ENCODE assay signal across 10 cellular contexts in the genomic region with DNA sequence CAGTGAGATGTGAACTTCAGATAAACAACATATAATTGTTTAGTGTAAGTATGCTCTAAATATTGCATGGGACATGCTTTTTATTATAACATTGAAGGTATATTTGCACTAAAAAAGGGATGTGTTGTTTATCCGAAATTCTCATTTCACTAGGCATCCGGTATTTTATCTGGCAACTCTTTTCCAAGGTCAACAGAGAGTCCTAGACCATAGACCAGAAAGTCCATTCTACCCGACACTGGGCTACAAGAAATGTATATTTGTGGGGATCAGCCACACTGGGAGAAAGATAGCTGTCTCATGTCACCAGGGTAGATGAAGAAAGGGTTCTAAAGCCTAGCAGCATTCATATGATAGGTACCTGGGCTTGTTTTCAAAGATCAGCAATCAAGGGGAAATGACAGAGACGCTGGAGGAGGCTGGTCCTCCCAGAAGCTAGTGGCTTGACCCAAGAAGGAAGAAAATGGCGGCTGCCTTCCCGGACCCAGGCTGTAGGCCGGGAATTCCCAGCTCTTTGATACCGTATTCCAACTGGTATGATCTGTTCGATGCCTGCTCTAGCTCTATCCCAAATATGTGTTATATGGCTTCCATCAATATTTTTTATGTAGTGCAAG.
A peak's percentile ranks its signal among the peaks of the same experiment; 100 is the strongest.
DNase-seq lines count a peak whose midpoint lies in the region; ATAC-seq and TF ChIP-seq lines count a peak whose summit lies in the region.
"Had no signal": no experiment of that assay in that cellular context is flagged by ENCODE, and none has a peak within 500 bp of the region (broad histone marks: within the 10 kb centered on the region; RNA-seq: fewer than 3 reads in every experiment).

No MANE protein-coding gene starts in this region.

- no peak overlapping the region for H3K4me3 ChIP-seq in skin epidermis

- intact Hi-C loops in activated CD4-positive, alpha-beta T cell treated with anti-CD3 and anti-CD28 coated beads for 36 hours (cut with DNase I, micrococcal nuclease), result loop anchor here (5.0 kb wide), 2 partner anchors 274 to 284 kb away; no protein-coding TSS in a partner anchor

- CTCF ChIA-PET in activated CD4-positive, alpha-beta T cell treated with anti-CD3 and anti-CD28 coated beads for 36 hours (lab: Charles Lee), result interaction anchor here (0.8 to 1.7 kb wide), 7 partner anchors 10 to 313 kb away, joined by 3 to 6 read pairs (median 3); no protein-coding TSS in a partner anchor

- no peak for ATAC-seq in activated CD4-positive, alpha-beta T cell treated with anti-CD3 and anti-CD28 coated beads for 36 hours
- ATAC-seq in T-helper 17 cell (no peak), foreskin keratinocyte (no peak), HG02610 (IDR thresholded peaks at IDR 0.05; ENCODE audit: unreplicated experiment) (no peak)

- H3K4me1 Mint-ChIP-seq in activated CD4-positive, alpha-beta T cell treated with anti-CD3 and anti-CD28 coated beads for 36 hours, result peaks cover 65% of the 10 kb centered on the region
- H3K4me1 Mint-ChIP-seq in T-helper 17 cell, result peaks cover 48% of the 10 kb centered on the region

- POLR2A ChIA-PET in activated CD4-positive, alpha-beta T cell treated with anti-CD3 and anti-CD28 coated beads for 36 hours (lab: Charles Lee), result interaction anchor here (0.7 to 1.8 kb wide), 2 partner anchors 159 to 202 kb away, joined by 3 to 11 read pairs; no protein-coding TSS in a partner anchor

- peaks cover 5% of the 10 kb centered on the region for H3K9me3 Mint-ChIP-seq in activated CD4-positive, alpha-beta T cell treated with anti-CD3 and anti-CD28 coated beads for 36 hours (ENCODE audit: low read depth)

- H3K36me3 Mint-ChIP-seq in activated CD4-positive, alpha-beta T cell treated with anti-CD3 and anti-CD28 coated beads for 36 hours (ENCODE audit: low read depth), result peaks cover 3% of the 10 kb centered on the region
- no peaks in the 10 kb centered on the region for H3K36me3 Mint-ChIP-seq in T-helper 17 cell (ENCODE audit: low read depth)

- no peak for TF ChIP-seq CTCF in foreskin keratinocyte (conservative IDR thresholded peaks at IDR 0.05)

- H3K27ac Mint-ChIP-seq in activated CD4-positive, alpha-beta T cell treated with anti-CD3 and anti-CD28 coated beads for 36 hours, result peak overlapping the region; percentile 95
- peak overlapping the region; percentile 99 for H3K27ac Mint-ChIP-seq in T-helper 17 cell

- H3K4me3 Mint-ChIP-seq in activated CD4-positive, alpha-beta T cell treated with anti-CD3 and anti-CD28 coated beads for 36 hours, result peak overlapping the region; percentile 45
- peak overlapping the region; percentile 25 for H3K4me3 Mint-ChIP-seq in T-helper 17 cell

- no peak for DNase-seq in activated CD4-positive, alpha-beta T cell treated with anti-CD3 and anti-CD28 coated beads for 36 hours
- DNase-seq in activated CD4-positive, alpha-beta T cell treated with anti-CD3 and anti-CD28 coated beads for 4 hours, result no peak
- DNase-seq in T-helper 17 cell, result no peak
- no peak for DNase-seq in foreskin keratinocyte
- no peak for DNase-seq in caudate nucleus (lab: John Stamatoyannopoulos, UW)
- DNase-seq in retina, result no peak
- DNase-seq: effector CD4-positive, alpha-beta T cell; NCI-H187 had no signal

- H3K27me3 ChIP-seq in foreskin keratinocyte, result no peaks in the 10 kb centered on the region

- peaks cover 11% of the 10 kb centered on the region for H3K4me1 ChIP-seq in foreskin keratinocyte

- H3K27me3 Mint-ChIP-seq in activated CD4-positive, alpha-beta T cell treated with anti-CD3 and anti-CD28 coated beads for 36 hours, result peaks cover 1% of the 10 kb centered on the region
- no peaks in the 10 kb centered on the region for H3K27me3 Mint-ChIP-seq in T-helper 17 cell

- H3K27ac ChIP-seq in foreskin keratinocyte, result peak overlapping the region; percentile 64
- H3K27ac ChIP-seq in skin epidermis, result peak overlapping the region in 11 of 21 experiments; percentile 13 to 93 (median 73)
- H3K27ac ChIP-seq in caudate nucleus (ENCODE audit: low read depth, low read length), result no peak overlapping the region

- H3K9me3 ChIP-seq in T-helper 17 cell (ENCODE audit: control insufficient read depth, low read length, poor library complexity, severe bottlenecking), result no peaks in the 10 kb centered on the region
